Comparison of ENCODE assay signal across 15 cellular contexts in the genomic region with DNA sequence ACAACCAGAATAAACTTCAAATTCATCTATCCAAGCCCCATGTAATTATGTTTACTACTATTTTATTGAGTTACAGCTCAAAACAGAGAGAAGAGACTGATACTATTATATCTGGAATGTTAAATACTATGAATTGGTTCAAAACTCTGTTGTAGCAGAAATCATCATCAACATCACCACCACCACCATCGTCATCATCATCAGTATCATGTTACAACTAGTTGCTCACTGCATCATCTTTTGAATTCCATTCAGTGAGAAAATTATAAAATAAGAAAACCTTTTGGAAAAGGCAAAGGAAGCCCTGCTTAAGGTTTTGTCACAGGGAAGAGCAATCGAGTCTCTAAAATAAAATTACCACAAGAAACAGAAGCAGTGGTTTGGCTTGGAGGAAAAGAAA. TPM values are rescaled to one million over a fixed set of nuclear protein-coding genes. Genes with fewer than 3 reads are reported as not detected.
"Had no signal": no experiment of that assay in that cellular context is flagged by ENCODE, and none has a peak within 500 bp of the region (broad histone marks: within the 10 kb centered on the region; RNA-seq: fewer than 3 reads in every experiment).

No MANE protein-coding gene starts in this region.

- H3K4me3 ChIP-seq: coronary artery, right atrium auricular region had no signal

- H3K27ac Mint-ChIP-seq: activated B cell treated with CpG ODN at 0.5 μM for 24 hours, mesothelial cell of epicardium, type B pancreatic cell had no signal

- H3K27me3 Mint-ChIP-seq: activated B cell treated with CpG ODN at 0.5 μM for 24 hours; activated CD4-positive, alpha-beta T cell treated with anti-CD3 and anti-CD28 coated beads, Interleukin-2, amount 10 ng/mL, durations not matched to agents 24 days and 14 days; type B pancreatic cell had no signal

- H3K4me1 Mint-ChIP-seq: activated B cell treated with CpG ODN at 0.5 μM for 24 hours had no signal

- H3K4me3 Mint-ChIP-seq: activated B cell treated with CpG ODN at 0.5 μM for 24 hours; activated CD4-positive, alpha-beta T cell treated with anti-CD3 and anti-CD28 coated beads, Interleukin-2, amount 10 ng/mL, durations not matched to agents 24 days and 14 days; mesothelial cell of epicardium; stimulated activated effector memory CD8-positive, alpha-beta T cell treated with anti-CD3 and anti-CD28 coated beads, Interleukin-12 subunit alpha, Interleukin-12 subunit beta, amount 100 ng/mL, for 72 hours; type B pancreatic cell had no signal

- H3K36me3 Mint-ChIP-seq: mesothelial cell of epicardium, type B pancreatic cell had no signal

- ATAC-seq: stimulated activated effector memory CD8-positive, alpha-beta T cell treated with anti-CD3 and anti-CD28 coated beads, Interleukin-12 subunit alpha, Interleukin-12 subunit beta, amount 100 ng/mL, for 72 hours had no signal

- DNase-seq: activated B cell treated with CpG ODN at 0.5 μM for 24 hours; activated effector memory CD4-positive, alpha-beta T cell treated with anti-CD3 and anti-CD28 coated beads, Interleukin-2, amount 50 U/mL, for 16 hours; activated T-cell treated with anti-CD3 and anti-CD28 coated beads for 4 hours; aorta; effector CD4-positive, alpha-beta T cell; hippocampal formation; SK-N-SH had no signal

RNA-seq across cellular contexts. Expression of a gene that starts 36.2 kb away (rescaled TPM):
- total RNA-seq: activated B cell treated with CpG ODN at 0.5 μM for 24 hours, endothelial cell of umbilical vein, mesothelial cell of epicardium, myocyte had no signal
- polyA plus RNA-seq: endothelial cell of umbilical vein, SK-N-SH had no signal
